1 cellular context compared by ENCODE assay signal in genomic region chr5:55226934-55227737, GRCh38.
TF ChIP-seq lines count a peak whose summit lies in the region.

TSS of gene MCIDAS (minus strand) at chr5:55227315. CDS start at chr5:55227138, 177 bp downstream.

TF ChIP-seq in HEK293, 187 proteins besides CTCF, POLR2A, EP300 and RAD21 (continued from another document):
- TF ChIP-seq, protein P1, sequence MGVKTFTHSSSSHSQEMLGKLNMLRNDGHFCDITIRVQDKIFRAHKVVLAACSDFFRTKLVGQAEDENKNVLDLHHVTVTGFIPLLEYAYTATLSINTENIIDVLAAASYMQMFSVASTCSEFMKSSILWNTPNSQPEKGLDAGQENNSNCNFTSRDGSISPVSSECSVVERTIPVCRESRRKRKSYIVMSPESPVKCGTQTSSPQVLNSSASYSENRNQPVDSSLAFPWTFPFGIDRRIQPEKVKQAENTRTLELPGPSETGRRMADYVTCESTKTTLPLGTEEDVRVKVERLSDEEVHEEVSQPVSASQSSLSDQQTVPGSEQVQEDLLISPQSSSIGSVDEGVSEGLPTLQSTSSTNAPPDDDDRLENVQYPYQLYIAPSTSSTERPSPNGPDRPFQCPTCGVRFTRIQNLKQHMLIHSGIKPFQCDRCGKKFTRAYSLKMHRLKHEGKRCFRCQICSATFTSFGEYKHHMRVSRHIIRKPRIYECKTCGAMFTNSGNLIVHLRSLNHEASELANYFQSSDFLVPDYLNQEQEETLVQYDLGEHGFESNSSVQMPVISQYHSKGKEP (tag by site-specific recombination; IDR thresholded peaks at IDR 0.05) = no peak
- 0 out of 2 replicates have a peak, but pooled peaks have one; percentile 16 for TF ChIP-seq ZNF513 (tag by site-specific recombination; IDR thresholded peaks at IDR 0.05)
